Comparison of ENCODE assay signal across 8 cellular contexts in the genomic region with DNA sequence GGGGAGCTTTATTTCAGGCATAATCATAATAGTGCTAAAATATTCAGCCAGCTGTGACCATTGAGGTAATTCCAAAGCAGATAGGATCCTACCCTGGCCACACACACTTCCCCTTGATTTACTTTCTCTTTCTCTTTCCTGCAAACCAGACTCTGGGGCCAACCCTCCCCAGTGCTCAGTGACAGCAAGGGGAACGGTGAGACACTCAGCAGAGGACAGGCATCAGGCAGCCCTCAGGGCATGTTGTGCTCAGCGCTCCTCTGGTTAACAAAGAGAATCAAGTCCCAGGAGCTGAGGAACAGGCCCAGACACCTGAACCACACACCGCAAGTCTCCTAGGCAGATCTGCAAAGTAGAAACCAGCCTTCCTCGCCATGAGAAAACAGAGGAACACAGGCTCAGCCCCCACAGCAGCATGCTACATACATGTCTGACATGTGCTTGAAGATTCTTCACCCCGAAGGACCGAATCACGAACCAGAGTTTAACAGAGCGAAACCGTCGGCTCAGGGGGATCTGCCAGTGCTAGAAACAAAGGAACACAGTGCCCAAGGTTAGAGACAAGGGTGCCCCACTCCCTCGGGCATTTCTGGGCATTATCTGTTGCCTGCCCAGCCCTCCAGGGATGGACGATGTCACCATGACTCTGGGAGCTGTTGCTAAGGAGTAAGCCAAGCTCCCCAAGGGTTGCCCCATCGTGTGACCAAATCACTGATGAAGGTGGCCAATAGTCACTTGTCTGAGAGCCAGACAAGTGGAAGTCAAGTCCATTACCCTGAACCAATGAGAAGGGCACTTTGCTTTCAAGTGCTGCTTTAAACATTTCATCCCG. TPM values are rescaled to one million over a fixed set of nuclear protein-coding genes. Genes with fewer than 3 reads are reported as not detected.
DNase-seq lines count a peak whose midpoint lies in the region; ATAC-seq and TF ChIP-seq lines count a peak whose summit lies in the region.

No MANE protein-coding gene starts in this region.

- DNase-seq in AML-193 (lab: John Stamatoyannopoulos, UW) (peak; percentile 27 to 37), T-helper 1 cell (peak in 3 of 5 donors; percentile 13 to 85 (median 28)), amniotic stem cell (lab: John Stamatoyannopoulos, UW) (no peak), inferior parietal cortex (ENCODE audit: extremely low spot score) (no peak)
- peak; percentile 41 for DNase-seq in stimulated activated naive CD4-positive, alpha-beta T cell treated with Interleukin-2 at 50 U/mL for 16 hours (lab: John Stamatoyannopoulos, UW)

- ATAC-seq in HG03103 (IDR thresholded peaks at IDR 0.05; ENCODE audit: low read depth, unreplicated experiment), result peak; percentile 93
- peak; percentile 89 for ATAC-seq in esophagus mucosa

- in situ Hi-C loops in GM18951 (cut with MboI; ENCODE audit: low sequenced_read_pairs, unreplicated experiment), result no loop called here

- TF ChIP-seq POLR2A in GM18951 (IDR thresholded peaks at IDR 0.05; ENCODE audit: extremely low read depth, insufficient read depth, insufficient read length), result peak; percentile 48

RNA-seq across cellular contexts. Expression of a gene that starts 17.5 kb away (rescaled TPM):
- total RNA-seq in esophagus mucosa, result 0.32 TPM

Comparison
In these comparisons a context has a peak if more than half of its experiments do, and no peak if none do; other contexts are left out.
1. DNase-seq: peak in AML-193 (2 of 2), T-helper 1 cell (3 of 5) and stimulated activated naive CD4-positive, alpha-beta T cell treated with Interleukin-2 at 50 U/mL for 16 hours (single experiment); none in amniotic stem cell (single experiment) and inferior parietal cortex (single experiment).